1 cellular context compared by ENCODE assay signal in genomic region chr1:45785583-45785982, GRCh38.
TF ChIP-seq lines count a peak whose summit lies in the region.

No MANE protein-coding gene starts in this region.

TF ChIP-seq in GM23338, 12 proteins besides CTCF, POLR2A, EP300 and RAD21 (continued from another document):
- TF ChIP-seq REST (IDR thresholded peaks at IDR 0.05; ENCODE audit: unreplicated experiment), result no peak
- no peak for TF ChIP-seq JUNB (IDR thresholded peaks at IDR 0.05; ENCODE audit: unreplicated experiment)
- TF ChIP-seq ETS1 (IDR thresholded peaks at IDR 0.05), result no peak
- no peak for TF ChIP-seq NANOG (IDR thresholded peaks at IDR 0.05; ENCODE audit: borderline replicate concordance)
- no peak for TF ChIP-seq ZNF331 (CRISPR knock-in tag; IDR thresholded peaks at IDR 0.05; ENCODE audit: low read depth)
- TF ChIP-seq POLR2AphosphoS5 (IDR thresholded peaks at IDR 0.05; ENCODE audit: low read depth), result no peak
